In the genomic region with DNA sequence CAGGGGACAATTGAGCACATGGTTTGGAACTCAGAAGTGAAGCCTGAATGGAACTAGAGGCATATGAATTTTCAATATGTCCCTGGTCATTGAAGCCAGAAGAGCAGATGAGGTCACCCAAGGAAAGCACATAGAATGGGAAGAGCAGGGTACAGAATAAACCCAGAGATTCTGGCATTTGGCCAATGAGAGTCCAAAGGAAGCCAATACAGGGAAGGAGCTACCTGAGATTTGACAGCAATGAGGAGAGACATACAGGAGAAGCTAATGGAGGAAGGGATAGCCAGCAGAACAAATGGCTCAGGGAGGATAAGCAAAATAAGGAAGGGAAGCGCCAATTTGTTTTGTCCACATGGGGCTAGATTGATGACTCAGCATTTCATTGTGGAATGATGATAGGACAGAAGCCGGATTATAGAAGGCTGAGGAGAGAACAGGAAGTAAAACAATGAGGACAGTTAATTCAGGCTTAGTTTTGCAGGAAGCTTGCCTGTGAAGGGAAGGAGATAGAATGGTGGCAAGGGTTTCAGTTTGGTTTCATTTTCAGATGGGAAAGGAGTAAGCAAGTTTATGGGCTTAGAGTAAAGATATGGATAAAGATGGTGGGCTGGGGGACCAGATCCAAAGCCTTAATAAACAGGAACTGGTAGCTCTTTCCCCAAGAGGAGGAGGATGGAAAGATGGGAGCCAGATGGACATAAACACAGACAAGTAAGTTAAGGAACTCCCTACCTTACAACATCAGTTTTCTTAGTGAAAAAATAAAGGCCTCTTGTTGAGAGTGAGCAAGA, we compare ENCODE assay signal across 11 cellular contexts. TPM values are rescaled to one million over a fixed set of nuclear protein-coding genes. Genes with fewer than 3 reads are reported as not detected.
A peak's percentile ranks its signal among the peaks of the same experiment; 100 is the strongest.
DNase-seq lines count a peak whose midpoint lies in the region; ATAC-seq, FAIRE-seq and TF ChIP-seq lines count a peak whose summit lies in the region.
"Had no signal": no experiment of that assay in that cellular context is flagged by ENCODE, and none has a peak within 500 bp of the region (broad histone marks: within the 10 kb centered on the region; RNA-seq: fewer than 3 reads in every experiment).

No MANE protein-coding gene starts in this region.

- ATAC-seq in HG03460 (IDR thresholded peaks at IDR 0.05; ENCODE audit: unreplicated experiment) (no peak), GM21528 (IDR thresholded peaks at IDR 0.05; ENCODE audit: low FRiP score, unreplicated experiment) (no peak)

- WGBS in transverse colon (ENCODE audit: low coverage in 1 of 2), 2 donors, result 31 to 44% methylated on average over 2 of the region's 2 CpGs

- no peaks in the 10 kb centered on the region for H3K9me3 ChIP-seq in transverse colon
- no peaks in the 10 kb centered on the region for H3K9me3 ChIP-seq in WERI-Rb-1 (ENCODE audit: severe bottlenecking)
- H3K9me3 ChIP-seq: breast epithelium, HAP-1 had no signal

- H3K27me3 ChIP-seq in transverse colon (no peaks in the 10 kb centered on the region), WERI-Rb-1 (ENCODE audit: insufficient read depth, low read depth, severe bottlenecking) (no peaks in the 10 kb centered on the region)
- H3K27me3 ChIP-seq: breast epithelium had no signal

- TF ChIP-seq EP300 in transverse colon (IDR thresholded peaks at IDR 0.05; ENCODE audit: low read depth), result no peak

- peaks cover 4 to 31% (median 12%) of the 10 kb centered on the region in 4 donors for H3K4me1 ChIP-seq in transverse colon
- H3K4me1 ChIP-seq: breast epithelium had no signal

- H3K27ac ChIP-seq in transverse colon, result peak overlapping the region; percentile 13 to 53 (median 44)
- H3K27ac ChIP-seq in WERI-Rb-1, result no peak overlapping the region
- H3K27ac ChIP-seq: breast epithelium had no signal

- no peak for TF ChIP-seq CTCF in fibroblast of villous mesenchyme (IDR thresholded peaks at IDR 0.05; ENCODE audit: insufficient read depth, low read depth, low read length)
- peak in 2 of 5 experiments; percentile 21 to 25 for TF ChIP-seq CTCF in transverse colon (IDR thresholded peaks at IDR 0.05)
- no peak for TF ChIP-seq CTCF in WERI-Rb-1 (IDR thresholded peaks at IDR 0.05; ENCODE audit: low read depth, low read length)

- no peak for TF ChIP-seq POLR2A in transverse colon (IDR thresholded peaks at IDR 0.05)

- FAIRE-seq in RCC 7860 (lab: Jason Lieb, UNC), result no peak

- DNase-seq in SIG-M5 treated with dmso at 0.1 percent for 504 hours (lab: John Stamatoyannopoulos, UW; ENCODE audit: unreplicated experiment) (peak; percentile 50), SIG-M5 (lab: John Stamatoyannopoulos, UW) (no peak), RCC 7860 (ENCODE audit: low spot score) (peak; percentile 7), fibroblast of villous mesenchyme (ENCODE audit: low read depth) (peak; percentile 59), transverse colon (no peak), WERI-Rb-1 (no peak)
- DNase-seq: activated CD4-positive, alpha-beta T cell treated with anti-CD3 and anti-CD28 coated beads, Interleukin-2, amount 50 U/mL, for 4 hours had no signal

- H3K36me3 ChIP-seq in transverse colon (no peaks in the 10 kb centered on the region), WERI-Rb-1 (no peaks in the 10 kb centered on the region)
- H3K36me3 ChIP-seq: breast epithelium, HAP-1 had no signal

- H3K4me3 ChIP-seq in fibroblast of villous mesenchyme (ENCODE audit: low read depth, low read length), result no peak overlapping the region
- H3K4me3 ChIP-seq in transverse colon, result no peak overlapping the region
- no peak overlapping the region for H3K4me3 ChIP-seq in WERI-Rb-1 (ENCODE audit: low read depth, low read length)
- H3K4me3 ChIP-seq: breast epithelium, HAP-1 had no signal

- intact Hi-C loops in transverse colon (cut with DNase I; ENCODE audit: low total_unique reads), result no loop called here

- in situ Hi-C loops in transverse colon (cut with MboI; ENCODE audit: low pct_ligation_motif_present in 1 of 4, low pct_unique_long_range_greater_than_20kb in 1 of 4, low sequenced_read_pairs in 3 of 4), result no loop called here

RNA-seq across cellular contexts. Expression of a gene that starts 3.2 kb away (rescaled TPM):
- total RNA-seq in fibroblast of villous mesenchyme, result 12.2 and 18.6 TPM in 2 replicates
- 10 to 100 TPM in 3 of 4 donors, 1 to 10 TPM in 1; 4.8 to 45.7 (median 28.4) TPM for total RNA-seq in transverse colon

Comparison
In these comparisons a context has a peak if more than half of its experiments do, and no peak if none do; other contexts are left out.
1. DNase-seq: peak in SIG-M5 treated with dmso at 0.1 percent for 504 hours (single experiment), RCC 7860 (single experiment) and fibroblast of villous mesenchyme (single experiment); none in SIG-M5 (single experiment), transverse colon (single experiment) and WERI-Rb-1 (single experiment).